9 cellular contexts compared by ENCODE assay signal in genomic region chr19:18649371-18650047, GRCh38. TPM values are rescaled to one million over a fixed set of nuclear protein-coding genes. Genes with fewer than 3 reads are reported as not detected.
DNase-seq lines count a peak whose midpoint lies in the region; ATAC-seq and TF ChIP-seq lines count a peak whose summit lies in the region.
"Had no signal": no experiment of that assay in that cellular context is flagged by ENCODE, and none has a peak within 500 bp of the region (broad histone marks: within the 10 kb centered on the region; RNA-seq: fewer than 3 reads in every experiment).

No MANE protein-coding gene starts in this region.

- no peak for ATAC-seq in GM19351 (IDR thresholded peaks at IDR 0.05; ENCODE audit: unreplicated experiment)

- H3K4me3 ChIP-seq in BE2C (ENCODE audit: low read depth, low read length): no peak overlapping the region
- no peak overlapping the region for H3K4me3 ChIP-seq in fibroblast of mammary gland (ENCODE audit: control insufficient read depth, low read depth, low read length)

- TF ChIP-seq CTCF in BE2C (IDR thresholded peaks at IDR 0.05; ENCODE audit: low read depth, low read length) (no peak), fibroblast of mammary gland (conservative IDR thresholded peaks at IDR 0.05; ENCODE audit: control insufficient read depth, insufficient read depth, low read depth, low read length) (no peak), neural crest cell (conservative IDR thresholded peaks at IDR 0.05) (no peak)

- no peaks in the 10 kb centered on the region; the same call in 1 of the 2 replicates for H3K4me1 ChIP-seq in BE2C

- peak overlapping the region; percentile 45 for H3K4me3 Mint-ChIP-seq in neural crest cell

- H3K27me3 ChIP-seq in BE2C: no peaks in the 10 kb centered on the region

- H3K36me3 ChIP-seq in BE2C: no peaks in the 10 kb centered on the region

- no peaks in the 10 kb centered on the region for H3K9me3 Mint-ChIP-seq in neural crest cell

- no peak overlapping the region for H3K27ac Mint-ChIP-seq in neural crest cell (ENCODE audit: unreplicated experiment)

- no peaks in the 10 kb centered on the region for H3K9me3 ChIP-seq in BE2C

- peaks cover 57% of the 10 kb centered on the region for H3K4me1 Mint-ChIP-seq in neural crest cell

- DNase-seq in BE2C: peak; percentile 51
- peak; percentile 14 for DNase-seq in NCI-H69 (lab: John Stamatoyannopoulos, UW)
- peak; percentile 30 for DNase-seq in fibroblast of mammary gland (ENCODE audit: low read depth)
- DNase-seq in neural crest cell (ENCODE audit: low read depth, low spot score): peak; percentile 34
- no peak for DNase-seq in NCI-H1694 treated with DMSO at 0.1 percent for 48 hours (lab: John Stamatoyannopoulos, UW)
- DNase-seq in DMS79 (lab: John Stamatoyannopoulos, UW): no peak
- DNase-seq in stimulated activated naive CD4-positive, alpha-beta T cell (lab: John Stamatoyannopoulos, UW): no peak

- no peaks in the 10 kb centered on the region for H3K36me3 Mint-ChIP-seq in neural crest cell (ENCODE audit: low read depth)

- no peaks in the 10 kb centered on the region for H3K27me3 Mint-ChIP-seq in neural crest cell (ENCODE audit: low read depth)

RNA-seq across cellular contexts. Expression of gene KLHL26, which starts 12.7 kb away (rescaled TPM):
- polyA plus RNA-seq in BE2C (2012; ENCODE audit: insufficient read depth, insufficient read length, low read depth): 28.3 TPM
- 11.1 and 12.3 TPM in 2 replicates for total RNA-seq in neural crest cell

RNA-seq across cellular contexts. Expression of gene CRTC1, which starts 34.0 kb away (rescaled TPM):
- 23.7 TPM for polyA plus RNA-seq in BE2C (2012; ENCODE audit: insufficient read depth, insufficient read length, low read depth)
- 24.1 and 25.2 TPM in 2 replicates for total RNA-seq in neural crest cell

RNA-seq across cellular contexts. Expression of gene TMEM59L, which starts 36.8 kb away (rescaled TPM):
- polyA plus RNA-seq in BE2C (2012; ENCODE audit: insufficient read depth, insufficient read length, low read depth): 69.1 TPM
- 6.4 and 6.5 TPM in 2 replicates for total RNA-seq in neural crest cell
- total RNA-seq: mononuclear cell had no signal

RNA-seq across cellular contexts. Expression of gene CRLF1, which starts 42.9 kb away (rescaled TPM):
- polyA plus RNA-seq in BE2C (2012; ENCODE audit: insufficient read depth, insufficient read length, low read depth): 8.4 TPM
- 0.68 and 1.5 TPM in 2 replicates for total RNA-seq in neural crest cell

Comparison
In these comparisons a context has a peak if more than half of its experiments do, and no peak if none do; other contexts are left out.
1. DNase-seq: peak in BE2C (single experiment), NCI-H69 (single experiment), fibroblast of mammary gland (single experiment) and neural crest cell (single experiment); none in NCI-H1694 treated with DMSO at 0.1 percent for 48 hours (single experiment), DMS79 (single experiment) and stimulated activated naive CD4-positive, alpha-beta T cell (0 of 6).